Comparison of ENCODE assay signal across 8 cellular contexts in genomic region chr4:74097631-74098550, GRCh38. TPM values are rescaled to one million over a fixed set of nuclear protein-coding genes. Genes with fewer than 3 reads are reported as not detected.
A peak's percentile ranks its signal among the peaks of the same experiment; 100 is the strongest.
DNase-seq lines count a peak whose midpoint lies in the region; ATAC-seq and TF ChIP-seq lines count a peak whose summit lies in the region.

No MANE protein-coding gene starts in this region.

- H3K4me1 ChIP-seq in foreskin keratinocyte = peaks cover 10% of the 10 kb centered on the region
- peaks cover 8 to 10% of the 10 kb centered on the region in 2 donors for H3K4me1 ChIP-seq in gastrocnemius medialis

- H3K27me3 ChIP-seq in H7 (ENCODE audit: control insufficient read depth, insufficient read depth, low read length) (peaks cover 10% of the 10 kb centered on the region), foreskin keratinocyte (no peaks in the 10 kb centered on the region), gastrocnemius medialis (peaks cover 0 to 5% (median 3%) of the 10 kb centered on the region in 3 donors)

- intact Hi-C loops in gastrocnemius medialis (cut with DNase I; ENCODE audit: low total_unique reads) = no loop called here

- no peaks in the 10 kb centered on the region for H3K9me3 ChIP-seq in gastrocnemius medialis

- TF ChIP-seq POLR2A in gastrocnemius medialis (IDR thresholded peaks at IDR 0.05) = no peak

- no peak for DNase-seq in H7
- peak; percentile 64 for DNase-seq in UCSD-AML1 (lab: John Stamatoyannopoulos, UW; ENCODE audit: unreplicated experiment)
- peak in 1 of 2 donors; percentile 35 for DNase-seq in foreskin keratinocyte
- DNase-seq in gastrocnemius medialis = no peak
- DNase-seq in HuH-7 (ENCODE audit: low spot score) = no peak
- no peak for DNase-seq in COR-L47 (lab: John Stamatoyannopoulos, UW)
- DNase-seq in NCI-H2081 treated with DMSO at 0.1 percent for 48 hours (lab: John Stamatoyannopoulos, UW) = no peak
- no peak for DNase-seq in activated CD4-positive, alpha-beta T cell treated with anti-CD3 and anti-CD28 coated beads for 48 hours

- H3K27ac ChIP-seq in foreskin keratinocyte (peak overlapping the region; percentile 96), gastrocnemius medialis (peak overlapping the region; percentile 75 to 82 (median 80))

- no peak for ATAC-seq in foreskin keratinocyte
- ATAC-seq in gastrocnemius medialis = no peak

- H3K36me3 ChIP-seq in H7 (replicated peaks; ENCODE audit: control insufficient read depth, insufficient read depth, low read length) (no peaks in the 10 kb centered on the region), gastrocnemius medialis (no peaks in the 10 kb centered on the region)

- H3K4me3 ChIP-seq in H7 (ENCODE audit: insufficient read depth, low read depth, low read length) (peak overlapping the region; percentile 66; the same call in 1 of the 2 replicates), gastrocnemius medialis (peak overlapping the region; percentile 46 to 77 (median 66))

- in situ Hi-C loops in gastrocnemius medialis (cut with MboI; ENCODE audit: low sequenced_read_pairs in 4 of 4) = no loop called here

- TF ChIP-seq CTCF in foreskin keratinocyte (conservative IDR thresholded peaks at IDR 0.05) (no peak), gastrocnemius medialis (IDR thresholded peaks at IDR 0.05 in 4 of 5, conservative IDR thresholded peaks at IDR 0.05 in 1 of 5) (no peak)

RNA-seq across cellular contexts. Expression of gene CXCL2, which starts 1.1 kb away (rescaled TPM):
- total RNA-seq in H7 (2014; rRNA removed; shearing (Covaris generic)) = not detected in 2 replicates
- 1.5 and 4.0 TPM in 2 replicates for total RNA-seq in foreskin keratinocyte
- 1.5 and 4.0 TPM in 2 replicates for polyA plus RNA-seq in foreskin keratinocyte
- 10 to 100 TPM; 22.2 to 46.8 (median 30.5) TPM for total RNA-seq in gastrocnemius medialis

RNA-seq across cellular contexts. Expression of gene CXCL3, which starts 59.4 kb away (rescaled TPM):
- total RNA-seq in H7 (2014; rRNA removed; shearing (Covaris generic)) = 0.14 and 0.37 TPM in 2 replicates
- total RNA-seq in foreskin keratinocyte (2.0 and 4.9 TPM in 2 replicates), gastrocnemius medialis (under 1 TPM in 1 of 4 donors, not detected in 3; 0.84 TPM)
- 2.7 and 6.2 TPM in 2 replicates for polyA plus RNA-seq in foreskin keratinocyte
